ENCODE assay signal across 11 cellular contexts in genomic region chr15:45128971-45129639, GRCh38. TPM values are rescaled to one million over a fixed set of nuclear protein-coding genes. Genes with fewer than 3 reads are reported as not detected.
A peak's percentile ranks its signal among the peaks of the same experiment; 100 is the strongest.
DNase-seq lines count a peak whose midpoint lies in the region; ATAC-seq and TF ChIP-seq lines count a peak whose summit lies in the region.
"Had no signal": no experiment of that assay in that cellular context is flagged by ENCODE, and none has a peak within 500 bp of the region (broad histone marks: within the 10 kb centered on the region; RNA-seq: fewer than 3 reads in every experiment).

No MANE protein-coding gene starts in this region.

- POLR2A ChIA-PET in WTC11 (lab: Charles Lee) = interaction anchor here (1.5 kb wide), 1 partner anchor 82 kb away, joined by 4 read pairs; no protein-coding TSS in a partner anchor

- CTCF ChIA-PET in WTC11 (lab: Charles Lee) = interaction anchor here (0.5 to 11.0 kb wide), 6 partner anchors 14 to 251 kb away, joined by 3 to 231 read pairs (median 4); partner anchors contain the start of genes DUOX2 and DUOXA2

- no peak overlapping the region for H3K27ac ChIP-seq in foreskin keratinocyte
- H3K27ac ChIP-seq in muscle layer of colon (ENCODE audit: low read depth, low read length) = no peak overlapping the region
- H3K27ac ChIP-seq in tibial artery = no peak overlapping the region

- H3K27ac Mint-ChIP-seq in WTC11 = no peak overlapping the region
- H3K27ac Mint-ChIP-seq: activated naive CD4-positive, alpha-beta T cell treated with anti-CD3 and anti-CD28 coated beads, Interleukin-2, amount 10 ng/mL, durations not matched to agents 7 days and 5 days had no signal

- peaks cover 99% of the 10 kb centered on the region for H3K27me3 Mint-ChIP-seq in WTC11 (ENCODE audit: low read depth)

- H3K4me1 Mint-ChIP-seq in WTC11 = peaks cover 5% of the 10 kb centered on the region

- peaks cover 11% of the 10 kb centered on the region for H3K4me1 ChIP-seq in foreskin keratinocyte
- H3K4me1 ChIP-seq in muscle layer of colon (ENCODE audit: insufficient read depth, low read length) = no peaks in the 10 kb centered on the region
- H3K4me1 ChIP-seq in tibial artery = peaks cover 0 to 15% (median 7%) of the 10 kb centered on the region in 4 donors

- no peaks in the 10 kb centered on the region for H3K36me3 ChIP-seq in muscle layer of colon (ENCODE audit: insufficient read depth, low read length)
- no peaks in the 10 kb centered on the region for H3K36me3 ChIP-seq in tibial artery

- intact Hi-C loops in tibial artery (cut with DNase I; ENCODE audit: low total_unique reads) = no loop called here

- ATAC-seq in WTC11 (peak; percentile 46), foreskin keratinocyte (peak; percentile 18), HG02642 (IDR thresholded peaks at IDR 0.05; ENCODE audit: poor library complexity, unreplicated experiment) (no peak)

- peak overlapping the region; percentile 71 for H3K4me3 Mint-ChIP-seq in WTC11
- H3K4me3 Mint-ChIP-seq: activated naive CD4-positive, alpha-beta T cell treated with anti-CD3 and anti-CD28 coated beads, Interleukin-2, amount 10 ng/mL, durations not matched to agents 7 days and 5 days had no signal

- TF ChIP-seq CTCF in WTC11 (IDR thresholded peaks at IDR 0.05) = no peak
- no peak for TF ChIP-seq CTCF in foreskin keratinocyte (conservative IDR thresholded peaks at IDR 0.05)
- no peak for TF ChIP-seq CTCF in tibial artery (IDR thresholded peaks at IDR 0.05)

- H3K9me3 Mint-ChIP-seq in WTC11 = no peaks in the 10 kb centered on the region
- H3K9me3 Mint-ChIP-seq: activated naive CD4-positive, alpha-beta T cell treated with anti-CD3 and anti-CD28 coated beads, Interleukin-2, amount 10 ng/mL, durations not matched to agents 7 days and 5 days had no signal

- H3K9ac ChIP-seq in muscle layer of colon (ENCODE audit: low read length) = no peak overlapping the region

- DNase-seq in WTC11 (ENCODE audit: low spot score) (no peak), foreskin keratinocyte (no peak), tibial artery (no peak), NCI-H748 (lab: John Stamatoyannopoulos, UW; ENCODE audit: unreplicated experiment) (no peak)
- no peak for DNase-seq in activated CD4-positive, alpha-beta T cell treated with anti-CD3 and anti-CD28 coated beads, Interleukin-2, amount 50 U/mL, for 4 hours
- DNase-seq: SIG-M5 had no signal

- H3K9me3 ChIP-seq in muscle layer of colon (ENCODE audit: low read length) (no peaks in the 10 kb centered on the region), tibial artery (no peaks in the 10 kb centered on the region)

- H3K4me3 ChIP-seq in muscle layer of colon (ENCODE audit: low read depth in 1 of 2, low read length in 2 of 2) (peak overlapping the region; percentile 4 to 35), tibial artery (peak overlapping the region; percentile 22 to 34)

- H3K27me3 ChIP-seq in foreskin keratinocyte (no peaks in the 10 kb centered on the region), muscle layer of colon (ENCODE audit: control insufficient read depth in 1 of 2, insufficient read depth in 2 of 2, low read length in 2 of 2) (peaks cover 31 to 49% of the 10 kb centered on the region in 2 donors), tibial artery (peaks cover 3 to 64% of the 10 kb centered on the region in 2 donors)

- H3K36me3 Mint-ChIP-seq in WTC11 = no peaks in the 10 kb centered on the region
- H3K36me3 Mint-ChIP-seq: activated naive CD4-positive, alpha-beta T cell treated with anti-CD3 and anti-CD28 coated beads, Interleukin-2, amount 10 ng/mL, durations not matched to agents 7 days and 5 days had no signal

TF ChIP-seq in WTC11, 78 proteins besides CTCF, POLR2A, EP300 and RAD21:
- TF ChIP-seq TEAD4 (CRISPR knock-in tag; IDR thresholded peaks at IDR 0.05) (no peak), E2F1 (CRISPR knock-in tag; IDR thresholded peaks at IDR 0.05) (no peak), JUN (CRISPR knock-in tag; IDR thresholded peaks at IDR 0.05) (no peak), NR2C2 (CRISPR knock-in tag; IDR thresholded peaks at IDR 0.05) (no peak), ATF1 (CRISPR knock-in tag; IDR thresholded peaks at IDR 0.05) (no peak), ZNF425 (CRISPR knock-in tag; conservative IDR thresholded peaks at IDR 0.05) (no peak), PRRX2 (CRISPR knock-in tag; IDR thresholded peaks at IDR 0.05) (no peak), MLX (CRISPR knock-in tag; IDR thresholded peaks at IDR 0.05) (no peak), RORB (CRISPR knock-in tag; IDR thresholded peaks at IDR 0.05) (no peak), HMGXB4 (CRISPR knock-in tag; IDR thresholded peaks at IDR 0.05) (0 out of 2 replicates have a peak, but pooled peaks have one; percentile 20), ZMAT4 (CRISPR knock-in tag; IDR thresholded peaks at IDR 0.05) (no peak), TP53 (CRISPR knock-in tag; IDR thresholded peaks at IDR 0.05) (peak; percentile 43; the same call in 1 of the 2 replicates)

RNA-seq across cellular contexts. Expression of gene DUOXA1, which starts 0.6 kb away (rescaled TPM):
- total RNA-seq in WTC11 (2021) (0.09 to 0.62 TPM (median 0.50 TPM) in 3 replicates), foreskin keratinocyte (7.0 and 9.8 TPM in 2 replicates)
- 5.7 TPM in 2 replicates for polyA plus RNA-seq in foreskin keratinocyte

RNA-seq across cellular contexts. Expression of gene DUOX1, which starts 0.7 kb away (rescaled TPM):
- total RNA-seq in WTC11 (2021) (1.3 to 2.1 TPM (median 1.3 TPM) in 3 replicates), foreskin keratinocyte (16.3 and 17.8 TPM in 2 replicates)
- polyA plus RNA-seq in foreskin keratinocyte = 9.5 and 10.1 TPM in 2 replicates

RNA-seq across cellular contexts. Expression of gene DUOXA2, which starts 15.0 kb away (rescaled TPM):
- total RNA-seq in WTC11 (2021) = 0.11 TPM in 1 of 3 replicates, not detected in the others
- total RNA-seq in foreskin keratinocyte = not detected in 2 replicates
- polyA plus RNA-seq in foreskin keratinocyte = not detected in 2 replicates
- total RNA-seq: epithelial cell of proximal tubule, mesenteric fat pad had no signal

RNA-seq across cellular contexts. Expression of gene DUOX2, which starts 15.1 kb away (rescaled TPM):
- total RNA-seq in WTC11 (2021) (0.13 to 0.27 TPM (median 0.14 TPM) in 3 replicates), foreskin keratinocyte (0.39 and 0.41 TPM in 2 replicates)
- polyA plus RNA-seq in foreskin keratinocyte = 0.10 and 0.13 TPM in 2 replicates
- total RNA-seq: epithelial cell of proximal tubule had no signal

RNA-seq across cellular contexts. Expression of gene SHF, which starts 58.7 kb away (rescaled TPM):
- total RNA-seq in WTC11 (2021) (30.6 to 33.1 TPM (median 31.0 TPM) in 3 replicates), foreskin keratinocyte (0.35 and 0.44 TPM in 2 replicates)
- polyA plus RNA-seq in foreskin keratinocyte = 0.42 and 0.72 TPM in 2 replicates
